29 cellular contexts compared by ENCODE assay signal in the genomic region with DNA sequence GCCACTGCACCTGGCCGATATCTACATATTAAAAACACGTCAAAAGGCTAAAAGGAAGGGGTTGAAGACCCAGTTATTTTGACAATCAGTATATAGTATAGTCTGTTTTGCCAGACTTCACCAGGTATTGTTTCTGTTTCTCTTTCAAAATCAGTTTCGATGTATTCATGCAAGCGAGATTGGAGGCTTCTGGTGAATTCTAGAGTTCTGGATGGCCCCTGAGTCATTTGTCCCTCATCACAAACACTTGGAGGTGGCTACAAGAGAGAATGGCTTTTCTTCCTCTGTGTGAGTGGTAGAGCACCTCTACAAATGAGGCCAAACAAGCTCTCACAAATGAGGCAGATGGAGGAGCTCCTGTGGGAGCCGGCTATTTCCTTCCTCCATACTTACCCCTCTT.
"Had no signal": no experiment of that assay in that cellular context is flagged by ENCODE, and none has a peak within 500 bp of the region (broad histone marks: within the 10 kb centered on the region; RNA-seq: fewer than 3 reads in every experiment).

No MANE protein-coding gene starts in this region.

- H3K4me3 Mint-ChIP-seq: activated CD8-positive, alpha-beta T cell treated with anti-CD3 and anti-CD28 coated beads for 36 hours; activated naive CD4-positive, alpha-beta T cell treated with anti-CD3 and anti-CD28 coated beads for 36 hours; activated T-cell treated with anti-CD3 and anti-CD28 coated beads, Interleukin-2, amount 50 U/mL, for 24 hours; activated T-helper 1 cell treated with anti-CD3 and anti-CD28 coated beads, Interleukin-12 subunit alpha, Interleukin-12 subunit beta, Interleukin-2, Interleukin-4 antibody, amounts not matched to agents 30 ng/mL and 10 ng/mL and 1 ng/mL, durations not matched to agents 14 hours and 24 hours and 36 hours; T-helper 1 cell treated with Interleukin-12 subunit alpha and Interleukin-12 subunit beta and Interleukin-4 antibody, amounts not matched to agents 30 μg/mL and 1 μg/mL, for 36 hours; T-helper 2 cell treated with Interferon-gamma antibody and Interleukin-4, amounts not matched to agents 5 μg/mL and 100 μg/mL, for 36 hours; WTC11 had no signal

- ATAC-seq: activated CD8-positive, alpha-beta T cell treated with anti-CD3 and anti-CD28 coated beads for 36 hours; activated naive CD4-positive, alpha-beta T cell treated with anti-CD3 and anti-CD28 coated beads, Interleukin-2, amount 50 U/mL, for 72 hours; body of pancreas; PC-3; WTC11 had no signal

- H3K36me3 Mint-ChIP-seq: activated naive CD4-positive, alpha-beta T cell treated with anti-CD3 and anti-CD28 coated beads, Interleukin-2, amount 50 U/mL, for 72 hours had no signal

- DNase-seq: activated CD4-positive, alpha-beta T cell treated with anti-CD3 and anti-CD28 coated beads for 48 hours; activated CD4-positive, CD25-positive, alpha-beta regulatory T cell treated with anti-CD3 and anti-CD28 coated beads, Interleukin-2, amount 50 U/mL, for 72 hours; activated CD8-positive, alpha-beta T cell treated with anti-CD3 and anti-CD28 coated beads for 36 hours; activated gamma-delta T cell treated with Interleukin-2 at 50 U/mL for 16 hours; activated naive CD4-positive, alpha-beta T cell treated with anti-CD3 and anti-CD28 coated beads for 36 hours; activated T-cell treated with anti-CD3 and anti-CD28 coated beads, Interleukin-2, amount 50 U/mL, for 24 hours; adrenal gland; body of pancreas; caudate nucleus; cerebellar nuclear complex; cortex of kidney; NCI-H1048; NCI-H1105 treated with DMSO at 0.1 percent for 48 hours; NCI-H1436; NCI-H1694; NCI-H1930; NCI-H345; NCI-H524 treated with DMSO at 0.1 percent for 48 hours; NK-92 treated with Interleukin-12 subunit alpha and Interleukin-12 subunit beta, amount 100 ng/mL, for 24 hours; PC-3; Peyer's patch; RPMI8226; SHP77 treated with DMSO at 0.1 percent for 48 hours; SK-N-SH had no signal

- H3K9me3 Mint-ChIP-seq: activated naive CD4-positive, alpha-beta T cell treated with anti-CD3 and anti-CD28 coated beads for 36 hours; T-helper 2 cell treated with Interferon-gamma antibody and Interleukin-4, amounts not matched to agents 5 μg/mL and 100 μg/mL, for 36 hours had no signal

- H3K27ac Mint-ChIP-seq: activated CD8-positive, alpha-beta T cell treated with anti-CD3 and anti-CD28 coated beads for 36 hours; activated naive CD4-positive, alpha-beta T cell treated with anti-CD3 and anti-CD28 coated beads for 36 hours; activated naive CD4-positive, alpha-beta T cell treated with anti-CD3 and anti-CD28 coated beads, Interleukin-2, amount 50 U/mL, for 72 hours; activated T-cell treated with anti-CD3 and anti-CD28 coated beads, Interleukin-2, amount 50 U/mL, for 24 hours; activated T-helper 1 cell treated with anti-CD3 and anti-CD28 coated beads, Interleukin-12 subunit alpha, Interleukin-12 subunit beta, Interleukin-2, Interleukin-4 antibody, amounts not matched to agents 30 ng/mL and 10 ng/mL and 1 ng/mL, durations not matched to agents 14 hours and 24 hours and 36 hours; T-helper 1 cell treated with Interleukin-12 subunit alpha and Interleukin-12 subunit beta and Interleukin-4 antibody, amounts not matched to agents 30 μg/mL and 1 μg/mL, for 36 hours; T-helper 2 cell treated with Interferon-gamma antibody and Interleukin-4, amounts not matched to agents 5 μg/mL and 100 μg/mL, for 36 hours; WTC11 had no signal
